Comparison of ENCODE assay signal across 17 cellular contexts in genomic region chr10:68027429-68027828, GRCh38.
"Had no signal": no experiment of that assay in that cellular context is flagged by ENCODE, and none has a peak within 500 bp of the region (broad histone marks: within the 10 kb centered on the region; RNA-seq: fewer than 3 reads in every experiment).

No MANE protein-coding gene starts in this region.

- ATAC-seq: heart left ventricle; left colon; naive thymus-derived CD4-positive, alpha-beta T cell; sciatic nerve had no signal

- H3K27ac ChIP-seq: colonic mucosa, heart left ventricle, neutrophil, suprapubic skin, thyroid gland had no signal

- H3K4me2 ChIP-seq: smooth muscle cell had no signal

- H3K4me3 ChIP-seq: colonic mucosa, heart left ventricle, smooth muscle cell, suprapubic skin, thyroid gland had no signal

- DNase-seq: colonic mucosa; dermis blood vessel endothelial cell; erythroblast; heart left ventricle; hippocampal formation; left colon; mesendoderm; naive thymus-derived CD4-positive, alpha-beta T cell; nephron progenitor cell; posterior cingulate gyrus; stimulated activated CD4-positive, alpha-beta T cell treated with anti-CD3 and anti-CD28 coated beads, Interleukin-2, amount 100 ng/mL, for 48 hours; stimulated activated naive CD4-positive, alpha-beta T cell treated with Interleukin-2 at 50 U/mL for 16 hours; thyroid gland had no signal

- H3K4me1 ChIP-seq: colonic mucosa, heart left ventricle, suprapubic skin, thyroid gland had no signal

- H3K9me3 ChIP-seq: colonic mucosa, heart left ventricle, neutrophil, suprapubic skin, thyroid gland had no signal

- H3K27me3 ChIP-seq: colonic mucosa, heart left ventricle, neutrophil, suprapubic skin, thyroid gland had no signal
